Comparison of ENCODE assay signal across 14 cellular contexts in the genomic region with DNA sequence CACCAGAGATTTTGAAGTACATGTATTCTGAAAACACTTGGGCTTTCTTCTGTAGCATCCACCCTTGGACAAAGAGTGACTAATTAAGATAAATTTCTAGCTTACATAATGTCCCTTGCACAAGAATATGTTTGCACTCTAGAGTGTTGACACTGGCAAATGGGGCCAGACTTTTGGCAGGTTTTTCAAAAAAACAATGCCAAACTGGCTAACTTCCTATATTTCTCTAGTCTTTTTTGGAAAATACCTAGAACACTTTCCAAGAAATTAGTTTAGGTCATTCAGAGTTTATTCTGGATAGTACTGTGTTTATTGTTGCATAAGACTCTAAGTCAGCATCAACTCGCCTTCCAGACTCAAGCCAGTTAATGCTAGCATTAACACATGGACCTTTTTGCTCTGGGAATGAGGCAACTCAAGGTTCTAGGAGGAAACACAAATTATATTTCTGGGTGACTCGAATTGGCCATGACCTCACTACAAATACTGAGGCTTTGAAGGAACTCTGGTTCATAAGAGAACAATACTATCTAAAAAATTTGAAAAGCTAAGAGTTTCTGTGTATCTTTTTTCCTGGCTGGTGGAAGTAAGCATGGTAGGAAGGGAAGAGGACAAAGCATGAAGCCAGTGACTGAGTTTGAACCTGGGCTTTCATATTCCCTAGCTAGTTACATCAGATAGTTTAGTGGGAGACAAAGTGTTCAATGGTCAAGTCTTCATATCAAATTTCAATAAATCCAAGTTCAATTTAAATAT.
DNase-seq lines count a peak whose midpoint lies in the region; ATAC-seq and TF ChIP-seq lines count a peak whose summit lies in the region.
"Had no signal": no experiment of that assay in that cellular context is flagged by ENCODE, and none has a peak within 500 bp of the region (broad histone marks: within the 10 kb centered on the region; RNA-seq: fewer than 3 reads in every experiment).

No MANE protein-coding gene starts in this region.

- no peaks in the 10 kb centered on the region for H4K20me1 ChIP-seq in PC-3 (ENCODE audit: low read length)

- ATAC-seq in PC-3 (no peak; the same call in 1 of the 2 replicates), GM18511 (IDR thresholded peaks at IDR 0.05; ENCODE audit: unreplicated experiment) (no peak)
- ATAC-seq: T-helper 17 cell had no signal

- H3K27ac ChIP-seq in PC-3 (ENCODE audit: low read length), result no peak overlapping the region
- H3K27ac ChIP-seq in mesenchymal stem cell (ENCODE audit: low read length, poor library complexity, severe bottlenecking), result no peak overlapping the region
- H3K27ac ChIP-seq: neutrophil had no signal

- no peaks in the 10 kb centered on the region for H3K9me2 ChIP-seq in PC-3 (replicated peaks; ENCODE audit: low read length)

- no peak overlapping the region for H3K14ac ChIP-seq in mesenchymal stem cell (ENCODE audit: low read length in 2 of 2)

- no peak overlapping the region for H3K4me3 ChIP-seq in PC-3 (ENCODE audit: low read length)
- H3K4me3 ChIP-seq in fibroblast of mammary gland (ENCODE audit: control insufficient read depth, low read depth, low read length), result no peak overlapping the region
- no peak overlapping the region for H3K4me3 ChIP-seq in mesenchymal stem cell (ENCODE audit: insufficient read depth in 1 of 2, low read depth in 1 of 2, low read length in 2 of 2)

- H2BK15ac ChIP-seq in mesenchymal stem cell (ENCODE audit: low read depth, poor library complexity, severe bottlenecking), result no peak overlapping the region

- no TSS peak for BruUV-seq in PC-3 (replicated peaks; lab: Mats Ljungman, UMichigan)

- no peaks in the 10 kb centered on the region for H3K79me2 ChIP-seq in PC-3 (ENCODE audit: low read length)

- no peak overlapping the region for H2BK5ac ChIP-seq in mesenchymal stem cell (ENCODE audit: low read depth, low read length, poor library complexity, severe bottlenecking)

- H3K36me3 ChIP-seq in PC-3 (ENCODE audit: low read depth, low read length) (no peaks in the 10 kb centered on the region), mesenchymal stem cell (ENCODE audit: control insufficient read depth in 1 of 2, insufficient read depth in 2 of 2, low read depth in 1 of 2, low read length in 2 of 2) (no peaks in the 10 kb centered on the region)
- H3K36me3 ChIP-seq: neutrophil had no signal

- POLR2A ChIA-PET in PC-3 (lab: Charles Lee; ENCODE audit: unreplicated experiment), result no interaction called here

- H3K18ac ChIP-seq in mesenchymal stem cell (ENCODE audit: low read depth in 1 of 2, low read length in 2 of 2), result no peak overlapping the region

- no peak overlapping the region for H2AK5ac ChIP-seq in mesenchymal stem cell (ENCODE audit: low read length, severe bottlenecking)

- no peaks in the 10 kb centered on the region for H3K79me1 ChIP-seq in mesenchymal stem cell (replicated peaks; ENCODE audit: low read length, poor library complexity, severe bottlenecking)

- no CpG with 5 or more reads among the region's 2 CpGs for WGBS in mesenchymal stem cell

- H3K4me1 ChIP-seq in PC-3 (ENCODE audit: insufficient read depth, low read length), result no peaks in the 10 kb centered on the region
- no peaks in the 10 kb centered on the region for H3K4me1 ChIP-seq in mesenchymal stem cell (ENCODE audit: control insufficient read depth, insufficient read depth, low read depth, low read length)

- no peak overlapping the region for H2BK120ac ChIP-seq in mesenchymal stem cell (ENCODE audit: low read depth, low read length)

- no peak overlapping the region for H4K91ac ChIP-seq in mesenchymal stem cell (ENCODE audit: low read length)

- no peak overlapping the region for H3K9ac ChIP-seq in PC-3 (ENCODE audit: low read length)
- H3K9ac ChIP-seq in mesenchymal stem cell (ENCODE audit: low read length), result no peak overlapping the region

- H2AFZ ChIP-seq in PC-3 (ENCODE audit: low read length) (no peak overlapping the region), mesenchymal stem cell (ENCODE audit: low read depth, low read length) (no peak overlapping the region)

- H3K9me3 ChIP-seq in PC-3 (ENCODE audit: low read length) (no peaks in the 10 kb centered on the region), mesenchymal stem cell (ENCODE audit: control insufficient read depth, low read length) (no peaks in the 10 kb centered on the region)
- H3K9me3 ChIP-seq: neutrophil had no signal

- no peaks in the 10 kb centered on the region for H3F3A ChIP-seq in PC-3 (ENCODE audit: low read length, unreplicated experiment)

- no peak overlapping the region for H4K8ac ChIP-seq in mesenchymal stem cell (ENCODE audit: low read length)

- H2BK12ac ChIP-seq in mesenchymal stem cell (ENCODE audit: low read length in 2 of 2), result no peak overlapping the region

- CTCF ChIA-PET in PC-3 (lab: Charles Lee), result no interaction called here

- H3K27me3 ChIP-seq in PC-3 (ENCODE audit: low read length), result no peaks in the 10 kb centered on the region
- H3K27me3 ChIP-seq in mesenchymal stem cell (ENCODE audit: control insufficient read depth in 1 of 2, insufficient read depth in 1 of 2, low read length in 2 of 2), result no peaks in the 10 kb centered on the region
- H3K27me3 ChIP-seq: neutrophil had no signal

- H3K23ac ChIP-seq in mesenchymal stem cell (ENCODE audit: low read length in 2 of 2), result no peak overlapping the region

- no peak for TF ChIP-seq CTCF in PC-3 (conservative IDR thresholded peaks at IDR 0.05; ENCODE audit: low read depth, low read length)
- TF ChIP-seq CTCF in fibroblast of mammary gland (conservative IDR thresholded peaks at IDR 0.05; ENCODE audit: control insufficient read depth, insufficient read depth, low read depth, low read length), result no peak

- H3K4me2 ChIP-seq in PC-3 (ENCODE audit: low read length) (no peak overlapping the region), mesenchymal stem cell (ENCODE audit: low read length, poor library complexity, severe bottlenecking) (no peak overlapping the region)

- intact Hi-C loops in PC-3 (cut with micrococcal nuclease), result no loop called here

- H3K4ac ChIP-seq in mesenchymal stem cell (ENCODE audit: low read depth in 1 of 2, low read length in 2 of 2), result no peak overlapping the region

- DNase-seq in AG20443 (ENCODE audit: low spot score), result peak; percentile 67
- DNase-seq in PC-3, result peak; percentile 15
- DNase-seq in fibroblast of mammary gland (ENCODE audit: low read depth), result peak; percentile 65
- peak; percentile 70 for DNase-seq in mesenchymal stem cell
- DNase-seq in ureter (ENCODE audit: low spot score), result no peak
- DNase-seq in stimulated activated CD4-positive, alpha-beta T cell treated with anti-CD3 and anti-CD28 coated beads, Interleukin-4, amount 100 ng/mL, for 1 hour, result no peak
- DNase-seq in NCI-H748 treated with DMSO at 0.1 percent for 48 hours (lab: John Stamatoyannopoulos, UW), result no peak
- DNase-seq: cerebellar nuclear complex; Kasumi-1; OCI-M1; stimulated activated CD4-positive, alpha-beta T cell treated with anti-CD3 and anti-CD28 coated beads, Interleukin-1b, Interleukin-23, amount 100 ng/mL, for 48 hours; T-helper 17 cell had no signal

Comparison
In these comparisons a context has a peak if more than half of its experiments do, and no peak if none do; other contexts are left out.
1. DNase-seq: peak in AG20443 (single experiment), PC-3 (single experiment), fibroblast of mammary gland (single experiment) and mesenchymal stem cell (single experiment); none in ureter (single experiment), stimulated activated CD4-positive, alpha-beta T cell treated with anti-CD3 and anti-CD28 coated beads, Interleukin-4, amount 100 ng/mL, for 1 hour (single experiment) and NCI-H748 treated with DMSO at 0.1 percent for 48 hours (single experiment).